ENCODE assay signal across 1 cellular context in the genomic region with DNA sequence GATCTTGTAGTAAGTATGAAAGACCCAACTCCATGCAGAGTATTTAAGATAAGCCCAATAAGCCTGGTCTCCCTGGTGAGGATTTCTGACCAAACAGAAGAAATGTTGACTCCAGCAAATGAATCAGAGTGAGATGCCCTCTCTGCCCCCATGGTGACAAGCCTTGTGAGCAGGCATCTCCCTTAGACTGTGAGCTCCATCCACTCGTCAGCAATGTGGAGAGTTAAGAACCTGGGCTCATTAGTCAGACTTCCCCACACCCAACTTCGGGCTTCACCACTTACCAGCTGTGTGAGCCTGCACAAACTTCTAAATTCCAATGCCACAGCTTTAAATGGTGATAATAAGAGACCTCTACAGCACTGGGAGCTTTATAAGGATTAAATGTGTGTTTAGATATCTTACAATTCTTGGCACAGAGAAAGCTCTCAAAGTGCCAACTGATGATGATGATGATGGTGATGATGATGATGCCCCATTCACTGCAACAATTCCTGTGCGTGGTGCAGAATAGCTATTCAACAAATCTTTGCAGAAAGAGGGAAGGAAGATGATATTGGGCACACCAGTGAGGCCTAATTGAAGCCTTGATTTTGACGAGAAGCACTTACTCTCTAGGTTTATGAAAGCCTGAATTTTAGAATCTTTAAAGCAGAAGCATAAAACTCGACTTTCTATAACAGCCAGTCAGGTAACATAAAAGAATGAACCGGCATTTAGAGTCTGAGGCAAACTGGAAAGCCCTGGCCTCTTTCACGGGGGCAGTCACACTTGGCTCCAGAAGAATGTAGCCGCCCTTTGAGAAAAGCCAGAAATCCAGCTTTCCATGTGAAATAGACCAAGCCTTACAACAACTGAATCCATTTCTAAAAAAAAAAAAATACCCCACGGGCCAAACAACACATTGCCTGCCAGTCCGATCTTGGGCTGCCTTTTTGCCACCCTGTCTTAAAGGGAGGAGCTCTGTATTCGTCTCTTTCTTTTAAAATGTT.
TF ChIP-seq lines count a peak whose summit lies in the region.

No MANE protein-coding gene starts in this region.

TF ChIP-seq in IMR-90, 13 proteins besides CTCF, POLR2A, EP300 and RAD21 (continued from another document):
- TF ChIP-seq USF2 (IDR thresholded peaks at IDR 0.05; ENCODE audit: low read depth, low read length) = no peak
- no peak for TF ChIP-seq SMC3 (IDR thresholded peaks at IDR 0.05; ENCODE audit: low read depth, low read length)
- no peak for TF ChIP-seq FOS (IDR thresholded peaks at IDR 0.05; ENCODE audit: low read depth, low read length)
- TF ChIP-seq MXI1 (IDR thresholded peaks at IDR 0.05; ENCODE audit: borderline replicate concordance, low read depth, low read length) = no peak
- TF ChIP-seq CEBPB (IDR thresholded peaks at IDR 0.05; ENCODE audit: low read depth, low read length) = no peak
- no peak for TF ChIP-seq RCOR1 (IDR thresholded peaks at IDR 0.05; ENCODE audit: insufficient replicate concordance, low read length)
- TF ChIP-seq MAFK (IDR thresholded peaks at IDR 0.05; ENCODE audit: low read depth, low read length) = no peak
